In genomic region chr1:245105815-245106410, GRCh38 we compare ENCODE assay signal across 22 cellular contexts. TPM values are rescaled to one million over a fixed set of nuclear protein-coding genes. Genes with fewer than 3 reads are reported as not detected.
A peak's percentile ranks its signal among the peaks of the same experiment; 100 is the strongest.
DNase-seq lines count a peak whose midpoint lies in the region; TF ChIP-seq lines count a peak whose summit lies in the region.
"Had no signal": no experiment of that assay in that cellular context is flagged by ENCODE, and none has a peak within 500 bp of the region (broad histone marks: within the 10 kb centered on the region; RNA-seq: fewer than 3 reads in every experiment).

No MANE protein-coding gene starts in this region.

- H3K4me3 ChIP-seq in fibroblast of mammary gland (ENCODE audit: control insufficient read depth, low read depth, low read length) (no peak overlapping the region), trophoblast cell (ENCODE audit: low read depth, low read length) (no peak overlapping the region), vagina (no peak overlapping the region)
- H3K4me3 ChIP-seq: A549, GM23338, HAP-1 had no signal

- H2AFZ ChIP-seq in trophoblast cell (ENCODE audit: insufficient read depth, low read length, poor library complexity) = no peak overlapping the region
- H2AFZ ChIP-seq: GM23338 had no signal

- intact Hi-C loops in vagina (cut with DNase I) = no loop called here

- TF ChIP-seq POLR2A in vagina (IDR thresholded peaks at IDR 0.05) = no peak

- no peak overlapping the region for H3K23ac ChIP-seq in trophoblast cell (ENCODE audit: low read length)

- no CpG with 5 or more reads among the region's 5 CpGs for WGBS in trophoblast cell (ENCODE audit: extremely low coverage, insufficient coverage, insufficient read length)

- H3K4me1 ChIP-seq in trophoblast cell (ENCODE audit: control insufficient read depth in 1 of 2, insufficient read depth in 2 of 2, low read length in 2 of 2) = peaks cover 13 to 22% of the 10 kb centered on the region in 2 experiments
- H3K4me1 ChIP-seq in vagina = no peaks in the 10 kb centered on the region
- H3K4me1 ChIP-seq: A549, BE2C, HAP-1 had no signal

- no peak overlapping the region for H3K9ac ChIP-seq in trophoblast cell (ENCODE audit: low read length)
- H3K9ac ChIP-seq: SK-N-SH had no signal

- no peak overlapping the region for H2AK5ac ChIP-seq in trophoblast cell (ENCODE audit: low read length)

- H3K14ac ChIP-seq in trophoblast cell (ENCODE audit: low read length) = no peak overlapping the region

- no peaks in the 10 kb centered on the region for H3K9me3 ChIP-seq in trophoblast cell (ENCODE audit: insufficient read depth, low read depth, low read length)
- H3K9me3 ChIP-seq in vagina = no peaks in the 10 kb centered on the region
- H3K9me3 ChIP-seq: A549, BE2C, HAP-1, SK-N-SH had no signal

- H3K27ac ChIP-seq in trophoblast cell (ENCODE audit: low read depth, low read length) = no peak overlapping the region
- H3K27ac ChIP-seq in vagina = no peak overlapping the region
- H3K27ac ChIP-seq: A549, HL-60 had no signal

- no peak overlapping the region for H2BK12ac ChIP-seq in trophoblast cell (ENCODE audit: low read length)

- H3K4me2 ChIP-seq in trophoblast cell (ENCODE audit: low read length) = no peak overlapping the region
- H3K4me2 ChIP-seq: A549, GM23338, SK-N-SH had no signal

- peaks cover 7% of the 10 kb centered on the region for H3K79me1 ChIP-seq in trophoblast cell (ENCODE audit: low read length)

- H4K8ac ChIP-seq in trophoblast cell (ENCODE audit: low read depth, low read length) = no peak overlapping the region

- no peak overlapping the region for H2BK5ac ChIP-seq in trophoblast cell (ENCODE audit: low read depth, low read length, poor library complexity)

- TF ChIP-seq CTCF in fibroblast of mammary gland (conservative IDR thresholded peaks at IDR 0.05; ENCODE audit: control insufficient read depth, insufficient read depth, low read depth, low read length) (no peak), vagina (IDR thresholded peaks at IDR 0.05) (no peak)

- no peaks in the 10 kb centered on the region for H3K79me2 ChIP-seq in trophoblast cell (ENCODE audit: control insufficient read depth, insufficient read depth, low read length, poor library complexity)

- no peak overlapping the region for H3K4ac ChIP-seq in trophoblast cell (ENCODE audit: low read depth, low read length)

- H3K36me3 ChIP-seq in trophoblast cell (ENCODE audit: control insufficient read depth in 1 of 2, insufficient read depth in 2 of 2, low read length in 2 of 2) (no peaks in the 10 kb centered on the region), vagina (no peaks in the 10 kb centered on the region)
- H3K36me3 ChIP-seq: BE2C, HAP-1 had no signal

- H3K27me3 ChIP-seq in trophoblast cell (ENCODE audit: insufficient read depth, low read length) = no peaks in the 10 kb centered on the region
- no peaks in the 10 kb centered on the region for H3K27me3 ChIP-seq in vagina
- H3K27me3 ChIP-seq: BE2C had no signal

- H4K12ac ChIP-seq in trophoblast cell (ENCODE audit: low read depth, low read length) = no peak overlapping the region

- no peak overlapping the region for H3K18ac ChIP-seq in trophoblast cell (ENCODE audit: low read length)

- no peak overlapping the region for H4K91ac ChIP-seq in trophoblast cell (ENCODE audit: low read depth, low read length)

- DNase-seq in DMS53 treated with DMSO at 0.1 percent for 48 hours (lab: John Stamatoyannopoulos, UW; ENCODE audit: unreplicated experiment) = peak; percentile 16
- peak; percentile 8 for DNase-seq in MV-4-11 (lab: John Stamatoyannopoulos, UW)
- DNase-seq in fibroblast of mammary gland (ENCODE audit: low read depth) = peak; percentile 25
- DNase-seq in trophoblast cell = peak; percentile 52 to 76
- DNase-seq in vagina (ENCODE audit: extremely low spot score in 2 of 2) = no peak
- DNase-seq in NOMO-1 treated with DMSO at 0.1 percent for 48 hours (lab: John Stamatoyannopoulos, UW; ENCODE audit: unreplicated experiment) = no peak
- no peak for DNase-seq in RKO (ENCODE audit: low spot score)
- DNase-seq: BE2C; CD4-positive, CD25-positive, alpha-beta regulatory T cell; DMS79 treated with DMSO at 0.1 percent for 48 hours; NCI-H1694 treated with DMSO at 0.1 percent for 48 hours; NCI-H2081 treated with DMSO at 0.1 percent for 48 hours; NCI-H446; NCI-H526; OCI-M1; RPMI8226; SHP77 treated with DMSO at 0.1 percent for 48 hours; SK-N-SH had no signal

- no peak overlapping the region for H2BK120ac ChIP-seq in trophoblast cell (ENCODE audit: insufficient read depth, low read length, poor library complexity)

RNA-seq across cellular contexts. Expression of gene KIF26B, which starts 48.9 kb away (rescaled TPM):
- polyA plus RNA-seq in trophoblast cell (2013) = 17.8 and 18.1 TPM in 2 replicates
- 0.49 TPM for total RNA-seq in vagina
- total RNA-seq: CD4-positive, CD25-positive, alpha-beta regulatory T cell had no signal
- polyA plus RNA-seq: CD4-positive, CD25-positive, alpha-beta regulatory T cell had no signal

Comparison
In these comparisons a context has a peak if more than half of its experiments do, and no peak if none do; other contexts are left out.
1. DNase-seq: peak in DMS53 treated with DMSO at 0.1 percent for 48 hours (single experiment), MV-4-11 (single experiment), fibroblast of mammary gland (single experiment) and trophoblast cell (2 of 2); none in vagina (0 of 2), NOMO-1 treated with DMSO at 0.1 percent for 48 hours (single experiment) and RKO (single experiment).